ENCODE assay signal across 8 cellular contexts in the genomic region with DNA sequence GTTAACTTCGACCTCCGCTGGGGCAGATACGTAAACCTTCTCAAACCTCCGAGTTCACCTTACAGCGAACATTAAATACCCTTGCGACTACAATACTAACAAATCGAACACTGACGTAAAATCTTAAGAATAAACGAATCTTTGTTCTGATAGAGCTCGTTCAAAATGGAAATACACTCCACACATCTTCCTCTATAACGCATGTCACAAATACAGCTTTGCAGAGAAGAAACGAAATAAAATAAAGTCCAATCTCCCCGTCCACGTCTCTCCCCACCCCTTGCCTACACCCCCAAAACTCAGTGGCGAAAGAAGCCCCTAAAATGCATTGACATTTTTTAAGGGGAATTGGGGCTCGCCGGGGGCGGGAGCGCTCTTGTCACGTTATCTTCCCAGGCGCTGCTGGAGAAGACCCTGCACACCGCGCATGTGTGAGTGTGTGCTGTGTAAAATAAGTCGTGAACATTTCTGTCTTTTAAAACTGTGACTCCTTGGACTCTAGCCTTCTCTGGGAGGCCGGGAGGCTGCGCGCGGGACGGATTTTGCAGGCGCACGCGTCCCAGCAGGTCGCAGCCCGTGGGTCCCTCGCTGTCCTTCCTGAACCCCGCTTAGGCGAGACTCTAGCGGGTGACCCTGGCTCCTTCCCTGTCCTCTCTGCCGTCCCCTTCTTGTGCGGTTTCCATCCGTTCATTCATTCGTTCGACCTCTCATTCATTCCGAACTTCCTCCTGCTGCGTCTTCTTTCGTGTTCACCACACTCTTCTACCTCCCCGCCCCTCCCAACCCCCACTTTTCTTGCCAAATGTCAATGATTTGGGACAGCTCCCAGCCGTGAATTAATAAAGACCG. TPM values are rescaled to one million over a fixed set of nuclear protein-coding genes. Genes with fewer than 3 reads are reported as not detected.
DNase-seq lines count a peak whose midpoint lies in the region; ATAC-seq and TF ChIP-seq lines count a peak whose summit lies in the region.

No MANE protein-coding gene starts in this region.

- H3T11ph ChIP-seq in H9 (ENCODE audit: low read length), result no peak overlapping the region

- no peak overlapping the region for H3K23ac ChIP-seq in H9 (ENCODE audit: insufficient read length, low read depth, low read length)

- no peak overlapping the region for H2AFZ ChIP-seq in H9 (ENCODE audit: low read length)

- DNase-seq in BJ (ENCODE audit: low read depth) (no peak), H9 (peak; percentile 42), brain microvascular endothelial cell (peak; percentile 16), activated gamma-delta T cell (lab: John Stamatoyannopoulos, UW) (no peak), GOT3 (lab: John Stamatoyannopoulos, UW) (no peak)
- DNase-seq in naive thymus-derived CD4-positive, alpha-beta T cell, result peak in 4 of 9 donors; percentile 4 to 59 (median 30)

- WGBS in H9 (ENCODE audit: extremely low coverage, insufficient read length, low lambda C conversion rate), result no CpG with 5 or more reads among the region's 49 CpGs

- H3K4me3 ChIP-seq in BJ (ENCODE audit: low read depth, low read length) (peak overlapping the region; percentile 4), brain microvascular endothelial cell (ENCODE audit: low read depth, low read length) (peak overlapping the region; percentile 50)
- H3K4me3 ChIP-seq in naive thymus-derived CD4-positive, alpha-beta T cell (ENCODE audit: low read length), result peak overlapping the region; percentile 46

- H3K36me3 ChIP-seq in BJ (ENCODE audit: control insufficient read depth, insufficient read depth, low read length) (no peaks in the 10 kb centered on the region), brain microvascular endothelial cell (replicated peaks) (no peaks in the 10 kb centered on the region)
- H3K36me3 ChIP-seq in naive thymus-derived CD4-positive, alpha-beta T cell (ENCODE audit: control insufficient read depth in 2 of 3, insufficient read depth in 3 of 3, low read length in 3 of 3), result no peaks in the 10 kb centered on the region

- POLR2A ChIA-PET in BJ (lab: Charles Lee), result no interaction called here
- POLR2A ChIA-PET in naive thymus-derived CD4-positive, alpha-beta T cell (lab: Charles Lee), result interaction anchor here (1.0 to 1.4 kb wide), 2 partner anchors 10 to 336 kb away, joined by 3 to 4 read pairs; no protein-coding TSS in a partner anchor

- H3K4me3 Mint-ChIP-seq in H9, result peak overlapping the region; percentile 52 to 87
- H3K4me3 Mint-ChIP-seq in naive thymus-derived CD4-positive, alpha-beta T cell, result peak overlapping the region; percentile 75 to 94 (median 84)

- H3K27me3 Mint-ChIP-seq in H9 (ENCODE audit: low read depth), result peaks cover 95% of the 10 kb centered on the region
- H3K27me3 Mint-ChIP-seq in naive thymus-derived CD4-positive, alpha-beta T cell, result peaks cover 82 to 94% (median 87%) of the 10 kb centered on the region in 5 donors

- H3K23me2 ChIP-seq in H9 (ENCODE audit: insufficient read length, low read depth, low read length, poor library complexity, severe bottlenecking), result peaks cover 42% of the 10 kb centered on the region

- H2BK120ac ChIP-seq in H9 (ENCODE audit: low read depth, low read length, poor library complexity, severe bottlenecking), result no peak overlapping the region

- CTCF ChIA-PET in BJ (lab: Yijun Ruan, JAX), result no interaction called here
- CTCF ChIA-PET in naive thymus-derived CD4-positive, alpha-beta T cell (lab: Charles Lee), result interaction anchor here (0.7 kb wide), 1 partner anchor 533 kb away, joined by 3 read pairs; no protein-coding TSS in a partner anchor

- H2AK5ac ChIP-seq in H9 (ENCODE audit: insufficient read length, low read length), result no peak overlapping the region

- H3K79me1 ChIP-seq in H9 (ENCODE audit: insufficient read depth, low read depth, low read length, poor library complexity, severe bottlenecking), result no peaks in the 10 kb centered on the region

- no peak overlapping the region for H3K56ac ChIP-seq in H9 (ENCODE audit: insufficient read length, low read depth, low read length)

- H2BK15ac ChIP-seq in H9 (ENCODE audit: low read depth, low read length), result no peak overlapping the region

- H4K20me1 ChIP-seq in H9 (ENCODE audit: control insufficient read depth, insufficient read depth, insufficient read length), result no peaks in the 10 kb centered on the region

- H3K4me2 ChIP-seq in H9 (ENCODE audit: insufficient read depth, insufficient read length, low read length), result peak overlapping the region; percentile 89

- in situ Hi-C loops in brain microvascular endothelial cell (cut with HindIII; ENCODE audit: low pct_ligation_motif_present, low sequenced_read_pairs), result no loop called here

- no peak overlapping the region for H3K14ac ChIP-seq in H9 (ENCODE audit: insufficient read depth, low read length)

- H3K9ac ChIP-seq in H9 (ENCODE audit: extremely low read depth, insufficient read length, low read length), result no peak overlapping the region

- intact Hi-C loops in naive thymus-derived CD4-positive, alpha-beta T cell (cut with micrococcal nuclease), result loop anchor here (5.0 to 10.0 kb wide), 6 partner anchors 337 to 1987 kb away; partner anchors contain the start of genes BMP6 (in 1 of the 2) and DSP (in 1 of the 2)

- H3K9me3 Mint-ChIP-seq in H9, result peaks cover 0 to 13% of the 10 kb centered on the region in 2 experiments; a peak in 2 of 5 replicates
- peaks cover 0 to 47% (median 16%) of the 10 kb centered on the region in 11 donors for H3K9me3 Mint-ChIP-seq in naive thymus-derived CD4-positive, alpha-beta T cell

- no peak for TF ChIP-seq CTCF in BJ (IDR thresholded peaks at IDR 0.05; ENCODE audit: insufficient read depth, low read depth, low read length)
- TF ChIP-seq CTCF in H9 (conservative IDR thresholded peaks at IDR 0.05), result no peak
- no peak for TF ChIP-seq CTCF in brain microvascular endothelial cell (IDR thresholded peaks at IDR 0.05; ENCODE audit: low read depth, low read length, missing control alignments)

- peaks cover 61 to 73% of the 10 kb centered on the region in 2 experiments for H3K4me1 Mint-ChIP-seq in H9
- H3K4me1 Mint-ChIP-seq in naive thymus-derived CD4-positive, alpha-beta T cell, result peaks cover 45 to 87% (median 74%) of the 10 kb centered on the region in 7 donors

- H3K36me3 Mint-ChIP-seq in H9 (ENCODE audit: insufficient read depth in 1 of 3, low read depth in 3 of 3), result no peaks in the 10 kb centered on the region; a peak in 1 of 7 replicates
- peaks cover 0 to 29% (median 6%) of the 10 kb centered on the region in 5 donors for H3K36me3 Mint-ChIP-seq in naive thymus-derived CD4-positive, alpha-beta T cell

- H3K18ac ChIP-seq in H9 (ENCODE audit: insufficient read length, low read depth, low read length), result no peak overlapping the region

- H2BK20ac ChIP-seq in H9 (ENCODE audit: low read depth, low read length, poor library complexity, severe bottlenecking), result no peak overlapping the region

- H4K5ac ChIP-seq in H9 (ENCODE audit: insufficient read length, low read depth, low read length), result no peak overlapping the region

- no peaks in the 10 kb centered on the region for H3K79me2 ChIP-seq in H9 (ENCODE audit: insufficient read depth, low read length)

- H3K27ac ChIP-seq in H9 (ENCODE audit: insufficient read length, low read depth, low read length), result no peak overlapping the region
- no peak overlapping the region for H3K27ac ChIP-seq in brain microvascular endothelial cell
- no peak overlapping the region for H3K27ac ChIP-seq in naive thymus-derived CD4-positive, alpha-beta T cell (ENCODE audit: low read depth, low read length)

- no peak overlapping the region for H3K4ac ChIP-seq in H9 (ENCODE audit: low read depth, low read length)

- H4K91ac ChIP-seq in H9 (ENCODE audit: insufficient read length, low read depth, low read length), result no peak overlapping the region

- no peak overlapping the region for H3K27ac Mint-ChIP-seq in H9
- H3K27ac Mint-ChIP-seq in naive thymus-derived CD4-positive, alpha-beta T cell, result peak overlapping the region in 7 of 9 donors; percentile 56 to 90 (median 77)

- no peak overlapping the region for H2BK5ac ChIP-seq in H9 (ENCODE audit: insufficient read length, low read length)

- H3K27me3 ChIP-seq in BJ (ENCODE audit: control insufficient read depth, insufficient read depth, low read length), result peaks cover 58% of the 10 kb centered on the region
- H3K27me3 ChIP-seq in H9 (ENCODE audit: insufficient read depth, low read length), result peaks cover 78% of the 10 kb centered on the region
- peaks cover 2% of the 10 kb centered on the region for H3K27me3 ChIP-seq in brain microvascular endothelial cell (replicated peaks)
- H3K27me3 ChIP-seq in naive thymus-derived CD4-positive, alpha-beta T cell (ENCODE audit: control insufficient read depth in 2 of 2, insufficient read depth in 2 of 2, low read length in 2 of 2), result peaks cover 79 to 83% of the 10 kb centered on the region in 2 donors

- H3K4me1 ChIP-seq in H9 (ENCODE audit: insufficient read depth, low read length), result peaks cover 7% of the 10 kb centered on the region
- H3K4me1 ChIP-seq in naive thymus-derived CD4-positive, alpha-beta T cell (ENCODE audit: control insufficient read depth in 2 of 2, insufficient read depth in 2 of 2, low read length in 2 of 2), result peaks cover 22 to 66% of the 10 kb centered on the region in 2 donors

- no peaks in the 10 kb centered on the region for H3K9me3 ChIP-seq in H9 (ENCODE audit: control insufficient read depth, low read depth, low read length)
- peaks cover 0 to 15% (median 3%) of the 10 kb centered on the region in 3 experiments for H3K9me3 ChIP-seq in naive thymus-derived CD4-positive, alpha-beta T cell (ENCODE audit: control insufficient read depth in 2 of 3, low read length in 3 of 3)

- no peak overlapping the region for H2BK12ac ChIP-seq in H9 (ENCODE audit: insufficient read length, low read depth, low read length)

- ATAC-seq in naive thymus-derived CD4-positive, alpha-beta T cell, result no peak
- no peak for ATAC-seq in GM19463 (IDR thresholded peaks at IDR 0.05; ENCODE audit: unreplicated experiment)
- ATAC-seq in GM21381 (IDR thresholded peaks at IDR 0.05; ENCODE audit: unreplicated experiment), result no peak

- no peak overlapping the region for H4K8ac ChIP-seq in H9 (replicated peaks; ENCODE audit: insufficient read length, low read depth, low read length)

RNA-seq across cellular contexts. Expression of gene NRN1, which starts 2.4 kb away (rescaled TPM):
- 1.0 and 1.1 TPM in 2 replicates for polyA plus RNA-seq in BJ (2011; rRNA removed)
- 0.15 and 0.33 TPM in 2 replicates for polyA minus RNA-seq in BJ (2011; rRNA and poly(A)+ RNA removed)
- total RNA-seq in H9 (2021), result not detected in 2 replicates
- total RNA-seq in naive thymus-derived CD4-positive, alpha-beta T cell, result 1 to 10 TPM in 2 of 5 experiments, under 1 TPM in 2, not detected in 1; 0.19 to 9.1 (median 0.70) TPM
- under 1 TPM in 1 of 2 donors, not detected in 1; 0.34 TPM for polyA plus RNA-seq in naive thymus-derived CD4-positive, alpha-beta T cell

Comparison
In these comparisons a context has a peak if more than half of its experiments do, and no peak if none do; other contexts are left out.
1. DNase-seq: peak in H9 (single experiment) and brain microvascular endothelial cell (single experiment); none in BJ (single experiment), activated gamma-delta T cell (single experiment) and GOT3 (single experiment).
2. H3K27ac Mint-ChIP-seq: peak in naive thymus-derived CD4-positive, alpha-beta T cell (7 of 9); none in H9 (0 of 3).
3. Peak in every context shown above with its lines, with median percentiles within 50 percentile points of each other: H3K4me3 ChIP-seq.